ENCODE assay signal across 8 cellular contexts in genomic region chr4:48017108-48017527, GRCh38. TPM values are rescaled to one million over a fixed set of nuclear protein-coding genes. Genes with fewer than 3 reads are reported as not detected.
A peak's percentile ranks its signal among the peaks of the same experiment; 100 is the strongest.
DNase-seq lines count a peak whose midpoint lies in the region; ATAC-seq and TF ChIP-seq lines count a peak whose summit lies in the region.

No MANE protein-coding gene starts in this region.

- CTCF ChIA-PET in activated CD4-positive, alpha-beta memory T cell treated with anti-CD3 and anti-CD28 coated beads, Interleukin-2, amount 10 ng/mL, durations not matched to agents 7 days and 5 days (lab: Charles Lee) = interaction anchor here (1.1 kb wide), 1 partner anchor 11 kb away, joined by 3 read pairs; no protein-coding TSS in a partner anchor

- H3K36me3 Mint-ChIP-seq in activated CD4-positive, alpha-beta memory T cell treated with anti-CD3 and anti-CD28 coated beads, Interleukin-2, amount 10 ng/mL, durations not matched to agents 7 days and 5 days (ENCODE audit: low read depth) = no peaks in the 10 kb centered on the region
- H3K36me3 Mint-ChIP-seq in naive thymus-derived CD8-positive, alpha-beta T cell = no peaks in the 10 kb centered on the region

- peak; percentile 22 to 33 for ATAC-seq in naive thymus-derived CD8-positive, alpha-beta T cell
- ATAC-seq in GM18867 (IDR thresholded peaks at IDR 0.05; ENCODE audit: unreplicated experiment) = no peak

- H3K27me3 Mint-ChIP-seq in activated CD4-positive, alpha-beta memory T cell treated with anti-CD3 and anti-CD28 coated beads, Interleukin-2, amount 10 ng/mL, durations not matched to agents 7 days and 5 days = peaks cover 53% of the 10 kb centered on the region
- peaks cover 0 to 17% (median 4%) of the 10 kb centered on the region in 5 donors for H3K27me3 Mint-ChIP-seq in naive thymus-derived CD8-positive, alpha-beta T cell

- H3K4me3 Mint-ChIP-seq in activated CD4-positive, alpha-beta memory T cell treated with anti-CD3 and anti-CD28 coated beads, Interleukin-2, amount 10 ng/mL, durations not matched to agents 7 days and 5 days = peak overlapping the region; percentile 45
- peak overlapping the region; percentile 80 to 90 (median 87) for H3K4me3 Mint-ChIP-seq in naive thymus-derived CD8-positive, alpha-beta T cell

- H3K9me3 Mint-ChIP-seq in activated CD4-positive, alpha-beta memory T cell treated with anti-CD3 and anti-CD28 coated beads, Interleukin-2, amount 10 ng/mL, durations not matched to agents 7 days and 5 days = peaks cover 3% of the 10 kb centered on the region
- no peaks in the 10 kb centered on the region for H3K9me3 Mint-ChIP-seq in naive thymus-derived CD8-positive, alpha-beta T cell

- POLR2A ChIA-PET in activated CD4-positive, alpha-beta memory T cell treated with anti-CD3 and anti-CD28 coated beads, Interleukin-2, amount 10 ng/mL, durations not matched to agents 7 days and 5 days (lab: Charles Lee) = no interaction called here
- POLR2A ChIA-PET in naive thymus-derived CD8-positive, alpha-beta T cell (lab: Charles Lee) = no interaction called here

- H3K4me3 ChIP-seq in epithelial cell of proximal tubule (ENCODE audit: low read depth, low read length) = peak overlapping the region; percentile 85

- H3K27ac Mint-ChIP-seq in activated CD4-positive, alpha-beta memory T cell treated with anti-CD3 and anti-CD28 coated beads, Interleukin-2, amount 10 ng/mL, durations not matched to agents 7 days and 5 days = no peak overlapping the region
- H3K27ac Mint-ChIP-seq in naive thymus-derived CD8-positive, alpha-beta T cell = peak overlapping the region in 3 of 10 donors; percentile 18 to 36 (median 22)

- no peak for TF ChIP-seq CTCF in epithelial cell of proximal tubule (conservative IDR thresholded peaks at IDR 0.05; ENCODE audit: low read depth, low read length)

- DNase-seq in GM03348 (ENCODE audit: low spot score) = peak; percentile 62
- DNase-seq in HuH-7.5 (ENCODE audit: low spot score) = peak; percentile 27
- DNase-seq in activated CD4-positive, alpha-beta memory T cell treated with anti-CD3 and anti-CD28 coated beads, Interleukin-2, amount 10 ng/mL, durations not matched to agents 7 days and 5 days = no peak
- no peak for DNase-seq in epithelial cell of proximal tubule (ENCODE audit: low read depth)
- DNase-seq in naive thymus-derived CD8-positive, alpha-beta T cell = peak in 7 of 10 donors; percentile 13 to 59 (median 23)
- DNase-seq in stromal cell of bone marrow (ENCODE audit: low read depth) = peak; percentile 21
- no peak for DNase-seq in NCI-H446 (lab: John Stamatoyannopoulos, UW)

- peaks cover 4% of the 10 kb centered on the region for H3K4me1 Mint-ChIP-seq in activated CD4-positive, alpha-beta memory T cell treated with anti-CD3 and anti-CD28 coated beads, Interleukin-2, amount 10 ng/mL, durations not matched to agents 7 days and 5 days
- H3K4me1 Mint-ChIP-seq in naive thymus-derived CD8-positive, alpha-beta T cell = peaks cover 3 to 13% (median 9%) of the 10 kb centered on the region in 4 donors

RNA-seq across cellular contexts. Expression of gene NIPAL1, which starts 0.5 kb away (rescaled TPM):
- under 1 TPM; 0.60 to 0.78 TPM for total RNA-seq in activated CD4-positive, alpha-beta memory T cell treated with anti-CD3 and anti-CD28 coated beads, Interleukin-2, amount 10 ng/mL, durations not matched to agents 7 days and 5 days
- 3.9 and 8.7 TPM in 2 replicates for total RNA-seq in epithelial cell of proximal tubule
- total RNA-seq in naive thymus-derived CD8-positive, alpha-beta T cell = 1 to 10 TPM; 2.2 to 2.5 TPM
- polyA plus RNA-seq in naive thymus-derived CD8-positive, alpha-beta T cell = 1 to 10 TPM in 1 of 3 donors, under 1 TPM in 1, not detected in 1; 0.13 to 1.2 TPM

RNA-seq across cellular contexts. Expression of gene CNGA1, which starts 0.6 kb away (rescaled TPM):
- not detected for total RNA-seq in activated CD4-positive, alpha-beta memory T cell treated with anti-CD3 and anti-CD28 coated beads, Interleukin-2, amount 10 ng/mL, durations not matched to agents 7 days and 5 days
- total RNA-seq in epithelial cell of proximal tubule = 0.87 and 2.8 TPM in 2 replicates
- not detected for total RNA-seq in naive thymus-derived CD8-positive, alpha-beta T cell
- not detected for polyA plus RNA-seq in naive thymus-derived CD8-positive, alpha-beta T cell

Comparison
In these comparisons a context has a peak if more than half of its experiments do, and no peak if none do; other contexts are left out.
1. DNase-seq: peak in GM03348 (single experiment), HuH-7.5 (single experiment), naive thymus-derived CD8-positive, alpha-beta T cell (7 of 10) and stromal cell of bone marrow (single experiment); none in activated CD4-positive, alpha-beta memory T cell treated with anti-CD3 and anti-CD28 coated beads, Interleukin-2, amount 10 ng/mL, durations not matched to agents 7 days and 5 days (single experiment), epithelial cell of proximal tubule (single experiment) and NCI-H446 (0 of 2).